8 cellular contexts compared by ENCODE assay signal in the genomic region with DNA sequence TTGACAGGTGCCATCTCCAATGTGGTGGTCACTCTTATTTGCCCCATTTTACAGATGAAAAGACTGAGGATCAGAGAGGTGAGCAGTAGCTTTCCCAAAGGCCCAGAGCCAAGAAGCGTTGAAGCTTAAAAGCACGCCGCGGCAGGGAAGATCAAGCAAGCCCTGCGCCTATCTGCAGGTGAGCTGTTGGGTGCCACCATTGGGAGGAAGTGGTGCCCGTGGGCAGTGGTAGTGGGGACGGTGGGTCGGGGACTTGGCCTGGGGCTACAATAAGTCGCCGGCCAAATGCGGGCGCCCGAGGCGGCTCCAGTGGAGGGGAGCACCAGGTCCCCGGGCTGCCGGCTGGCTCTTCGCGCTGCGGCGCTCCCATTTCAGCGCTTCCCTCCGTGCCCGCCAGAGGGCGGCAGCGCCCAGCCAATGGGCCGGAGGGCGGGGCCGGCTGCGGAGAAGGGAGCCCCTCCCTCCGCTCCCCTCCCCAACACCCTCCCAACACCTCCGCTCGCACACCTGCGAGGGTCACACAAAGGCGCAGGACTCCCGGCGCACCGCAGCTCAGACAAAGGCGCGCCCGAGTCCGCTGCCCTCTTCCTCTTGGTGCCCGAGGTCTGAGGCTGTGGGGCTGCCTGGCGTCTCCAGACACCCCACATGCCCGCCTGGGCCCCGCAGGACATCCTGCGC. TPM values are rescaled to one million over a fixed set of nuclear protein-coding genes. Genes with fewer than 3 reads are reported as not detected.
DNase-seq lines count a peak whose midpoint lies in the region; ATAC-seq lines count a peak whose summit lies in the region.

No MANE protein-coding gene starts in this region.

- H3K27me3 Mint-ChIP-seq in activated CD4-positive, alpha-beta memory T cell treated with anti-CD3 and anti-CD28 coated beads, Interleukin-2, amount 10 ng/mL, durations not matched to agents 7 days and 5 days = no peaks in the 10 kb centered on the region

- H3K4me1 Mint-ChIP-seq in activated CD4-positive, alpha-beta memory T cell treated with anti-CD3 and anti-CD28 coated beads, Interleukin-2, amount 10 ng/mL, durations not matched to agents 7 days and 5 days = peaks cover 64% of the 10 kb centered on the region

- no peak overlapping the region for H3K27ac ChIP-seq in mesendoderm (ENCODE audit: low read depth, low read length)

- peak; percentile 39 for ATAC-seq in HG03280 (IDR thresholded peaks at IDR 0.05; ENCODE audit: unreplicated experiment)
- no peak for ATAC-seq in HG02852 (IDR thresholded peaks at IDR 0.05; ENCODE audit: unreplicated experiment)

- no peak overlapping the region for H2BK5ac ChIP-seq in mesendoderm (ENCODE audit: low read length)

- DNase-seq in GDM1 (lab: John Stamatoyannopoulos, UW) (peak; percentile 53), NCI-H69 (lab: John Stamatoyannopoulos, UW) (peak; percentile 94), mesendoderm (peak; percentile 77)
- peak; percentile 85 for DNase-seq in activated CD4-positive, alpha-beta memory T cell treated with anti-CD3 and anti-CD28 coated beads, Interleukin-2, amount 10 ng/mL, durations not matched to agents 7 days and 5 days
- peak; percentile 78 for DNase-seq in effector CD8-positive, alpha-beta T cell (lab: John Stamatoyannopoulos, UW)
- peak; percentile 78 for DNase-seq in stimulated activated CD8-positive, alpha-beta memory T cell treated with anti-CD3 and anti-CD28 coated beads, Interleukin-15, amount 100 ng/mL, for 1 hour (ENCODE audit: low read depth)

- H2BK15ac ChIP-seq in mesendoderm (replicated peaks; ENCODE audit: low read depth) = no peak overlapping the region

- H3K36me3 Mint-ChIP-seq in activated CD4-positive, alpha-beta memory T cell treated with anti-CD3 and anti-CD28 coated beads, Interleukin-2, amount 10 ng/mL, durations not matched to agents 7 days and 5 days (ENCODE audit: low read depth) = peaks cover under 1% of the 10 kb centered on the region

- no peak overlapping the region for H3K4ac ChIP-seq in mesendoderm (ENCODE audit: low read depth, low read length)

- no peak overlapping the region for H2AK5ac ChIP-seq in mesendoderm (ENCODE audit: low read length)

- H2BK120ac ChIP-seq in mesendoderm (ENCODE audit: low read depth, low read length) = no peak overlapping the region

- peak overlapping the region; percentile 84 for H3K4me2 ChIP-seq in mesendoderm (ENCODE audit: low read length)

- no peak overlapping the region for H4K8ac ChIP-seq in mesendoderm (ENCODE audit: low read depth, low read length)

- no peaks in the 10 kb centered on the region for H3K79me2 ChIP-seq in mesendoderm (ENCODE audit: control insufficient read depth, insufficient read depth, low read length)

- H3K18ac ChIP-seq in mesendoderm (ENCODE audit: low read length) = no peak overlapping the region

- peak overlapping the region; percentile 40 for H3K9ac ChIP-seq in mesendoderm (ENCODE audit: low read length)

- no peaks in the 10 kb centered on the region for H3K9me3 Mint-ChIP-seq in activated CD4-positive, alpha-beta memory T cell treated with anti-CD3 and anti-CD28 coated beads, Interleukin-2, amount 10 ng/mL, durations not matched to agents 7 days and 5 days

- H4K5ac ChIP-seq in mesendoderm (ENCODE audit: low read length) = no peak overlapping the region

- POLR2A ChIA-PET in activated CD4-positive, alpha-beta memory T cell treated with anti-CD3 and anti-CD28 coated beads, Interleukin-2, amount 10 ng/mL, durations not matched to agents 7 days and 5 days (lab: Charles Lee) = interaction anchor here (1.0 to 2.3 kb wide), 11 partner anchors 10 to 190 kb away, joined by 3 to 20 read pairs (median 6); a partner anchor contains a TSS

- H3K4me3 Mint-ChIP-seq in activated CD4-positive, alpha-beta memory T cell treated with anti-CD3 and anti-CD28 coated beads, Interleukin-2, amount 10 ng/mL, durations not matched to agents 7 days and 5 days = peak overlapping the region; percentile 82

- no peaks in the 10 kb centered on the region for H3K27me3 ChIP-seq in mesendoderm (ENCODE audit: insufficient read depth, low read length, poor library complexity)

- no peak overlapping the region for H3K23ac ChIP-seq in mesendoderm (ENCODE audit: low read length)

- H3K36me3 ChIP-seq in mesendoderm (ENCODE audit: control insufficient read depth, insufficient read depth, low read length) = no peaks in the 10 kb centered on the region

- no CpG with 5 or more reads among the region's 46 CpGs for WGBS in mesendoderm (ENCODE audit: extremely low coverage, insufficient coverage, low lambda C conversion rate)

- H3K79me1 ChIP-seq in mesendoderm (ENCODE audit: low read length) = no peaks in the 10 kb centered on the region

- CTCF ChIA-PET in activated CD4-positive, alpha-beta memory T cell treated with anti-CD3 and anti-CD28 coated beads, Interleukin-2, amount 10 ng/mL, durations not matched to agents 7 days and 5 days (lab: Charles Lee) = interaction anchor here (0.6 to 3.2 kb wide), 36 partner anchors 10 to 317 kb away, joined by 3 to 45 read pairs (median 4); a partner anchor contains a TSS

- peaks cover 3% of the 10 kb centered on the region for H3K4me1 ChIP-seq in mesendoderm (ENCODE audit: control insufficient read depth, low read depth, low read length)

- peak overlapping the region; percentile 63 for H3K56ac ChIP-seq in mesendoderm (ENCODE audit: low read length)

- peak overlapping the region; percentile 81 for H3K27ac Mint-ChIP-seq in activated CD4-positive, alpha-beta memory T cell treated with anti-CD3 and anti-CD28 coated beads, Interleukin-2, amount 10 ng/mL, durations not matched to agents 7 days and 5 days

- no peak overlapping the region for H3K4me3 ChIP-seq in mesendoderm (ENCODE audit: low read length)

RNA-seq across cellular contexts. Expression of a gene that starts 0.7 kb away (rescaled TPM):
- total RNA-seq in activated CD4-positive, alpha-beta memory T cell treated with anti-CD3 and anti-CD28 coated beads, Interleukin-2, amount 10 ng/mL, durations not matched to agents 7 days and 5 days = 10 to 100 TPM; 31.3 to 35.8 TPM
- 4.6 TPM for polyA plus RNA-seq in mesendoderm (2013, experiment 1 of 2)
- 5.5 TPM for polyA plus RNA-seq in mesendoderm (2013, experiment 2 of 2)

RNA-seq across cellular contexts. Expression of a gene that starts 57.0 kb away (rescaled TPM):
- total RNA-seq in activated CD4-positive, alpha-beta memory T cell treated with anti-CD3 and anti-CD28 coated beads, Interleukin-2, amount 10 ng/mL, durations not matched to agents 7 days and 5 days = 10 to 100 TPM; 14.3 to 14.5 TPM
- polyA plus RNA-seq in mesendoderm (2013, experiment 1 of 2) = 14.4 TPM
- 14.1 TPM for polyA plus RNA-seq in mesendoderm (2013, experiment 2 of 2)
